16 cellular contexts compared by ENCODE assay signal in the genomic region with DNA sequence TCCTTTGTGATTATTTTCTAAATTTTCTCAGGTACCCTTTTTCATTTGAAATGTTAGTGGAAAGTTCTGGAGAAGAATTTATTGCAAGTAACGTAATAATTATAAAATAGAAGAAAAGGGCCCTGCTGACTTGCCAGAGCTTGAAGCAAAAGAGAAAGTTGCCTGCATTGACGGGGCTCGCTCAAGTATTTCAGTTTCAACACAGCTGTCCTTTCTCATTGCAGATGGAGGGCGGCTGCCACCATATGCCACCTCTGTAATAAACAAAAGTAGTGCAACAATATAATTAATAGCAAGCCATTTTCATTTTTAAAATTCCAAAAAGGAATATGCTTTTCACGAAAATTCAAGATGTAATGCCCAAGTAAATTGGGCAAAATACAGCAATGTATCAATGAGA.
"Had no signal": no experiment of that assay in that cellular context is flagged by ENCODE, and none has a peak within 500 bp of the region (broad histone marks: within the 10 kb centered on the region; RNA-seq: fewer than 3 reads in every experiment).

No MANE protein-coding gene starts in this region.

- H3K4me1 Mint-ChIP-seq: activated CD8-positive, alpha-beta memory T cell treated with anti-CD3 and anti-CD28 coated beads, Interleukin-2, amount 10 ng/mL, durations not matched to agents 7 days and 5 days; activated naive CD4-positive, alpha-beta T cell treated with anti-CD3 and anti-CD28 coated beads, Interleukin-2, amount 50 U/mL, for 24 hours; central memory CD8-positive, alpha-beta T cell had no signal

- DNase-seq: activated CD4-positive, alpha-beta T cell treated with anti-CD3 and anti-CD28 coated beads, Interleukin-2, amount 50 U/mL, for 4 hours; activated CD8-positive, alpha-beta memory T cell treated with anti-CD3 and anti-CD28 coated beads, Interleukin-2, amount 10 ng/mL, durations not matched to agents 7 days and 5 days; activated effector memory CD4-positive, alpha-beta T cell treated with Interleukin-2 at 50 U/mL for 16 hours; activated T-cell treated with anti-CD3 and anti-CD28 coated beads, Interleukin-2, amount 50 U/mL, for 24 hours; effector memory CD8-positive, alpha-beta T cell; mammary epithelial cell; stimulated activated CD4-positive, alpha-beta T cell treated with anti-CD3 and anti-CD28 coated beads, Interleukin-15, amount 100 ng/mL, for 24 hours; stimulated activated CD4-positive, alpha-beta T cell treated with anti-CD3 and anti-CD28 coated beads, Interleukin-4, amount 100 ng/mL, for 24 hours; testis had no signal

- H3K27me3 Mint-ChIP-seq: activated CD8-positive, alpha-beta memory T cell treated with anti-CD3 and anti-CD28 coated beads, Interleukin-2, amount 10 ng/mL, durations not matched to agents 7 days and 5 days; activated naive CD4-positive, alpha-beta T cell treated with anti-CD3 and anti-CD28 coated beads, Interleukin-2, amount 50 U/mL, for 24 hours; activated T-cell treated with anti-CD3 and anti-CD28 coated beads, Interleukin-2, amount 50 U/mL, for 24 hours; effector memory CD8-positive, alpha-beta T cell; stimulated activated naive CD8-positive, alpha-beta T cell treated with anti-CD3 and anti-CD28 coated beads, Interleukin-15, Interleukin-2, amounts not matched to agents 100 ng/mL and 50 ng/mL, for 24 hours had no signal

- H3K36me3 Mint-ChIP-seq: activated CD8-positive, alpha-beta memory T cell treated with anti-CD3 and anti-CD28 coated beads, Interleukin-2, amount 10 ng/mL, durations not matched to agents 7 days and 5 days; activated naive CD4-positive, alpha-beta T cell treated with anti-CD3 and anti-CD28 coated beads, Interleukin-2, amount 50 U/mL, for 24 hours; brain had no signal

- H3K27ac Mint-ChIP-seq: activated CD8-positive, alpha-beta memory T cell treated with anti-CD3 and anti-CD28 coated beads, Interleukin-2, amount 10 ng/mL, durations not matched to agents 7 days and 5 days; activated naive CD4-positive, alpha-beta T cell treated with anti-CD3 and anti-CD28 coated beads, Interleukin-2, amount 50 U/mL, for 24 hours; activated T-cell treated with anti-CD3 and anti-CD28 coated beads, Interleukin-2, amount 50 U/mL, for 24 hours; effector memory CD8-positive, alpha-beta T cell; stimulated activated naive CD8-positive, alpha-beta T cell treated with anti-CD3 and anti-CD28 coated beads, Interleukin-15, Interleukin-2, amounts not matched to agents 100 ng/mL and 50 ng/mL, for 24 hours had no signal

- H3K9me3 ChIP-seq: testis had no signal

- H3K4me3 Mint-ChIP-seq: activated CD8-positive, alpha-beta memory T cell treated with anti-CD3 and anti-CD28 coated beads, Interleukin-2, amount 10 ng/mL, durations not matched to agents 7 days and 5 days; activated naive CD4-positive, alpha-beta T cell treated with anti-CD3 and anti-CD28 coated beads, Interleukin-2, amount 50 U/mL, for 24 hours; activated T-cell treated with anti-CD3 and anti-CD28 coated beads, Interleukin-2, amount 50 U/mL, for 24 hours; central memory CD8-positive, alpha-beta T cell; effector memory CD8-positive, alpha-beta T cell; neural crest cell; stimulated activated naive CD8-positive, alpha-beta T cell treated with anti-CD3 and anti-CD28 coated beads, Interleukin-15, Interleukin-2, amounts not matched to agents 100 ng/mL and 50 ng/mL, for 24 hours had no signal

- H3K4me3 ChIP-seq: testis had no signal

- ATAC-seq: activated CD4-positive, CD25-positive, alpha-beta regulatory T cell treated with anti-CD3 and anti-CD28 coated beads, Interleukin-2, amount 50 U/mL, for 24 hours; activated CD8-positive, alpha-beta memory T cell treated with anti-CD3 and anti-CD28 coated beads, Interleukin-2, amount 10 ng/mL, durations not matched to agents 7 days and 5 days; effector memory CD8-positive, alpha-beta T cell had no signal

- H3K27me3 ChIP-seq: testis had no signal

- H3K27ac ChIP-seq: epithelial cell of prostate, testis had no signal

- H3K4me1 ChIP-seq: testis had no signal
